Comparison of ENCODE assay signal across 8 cellular contexts in the genomic region with DNA sequence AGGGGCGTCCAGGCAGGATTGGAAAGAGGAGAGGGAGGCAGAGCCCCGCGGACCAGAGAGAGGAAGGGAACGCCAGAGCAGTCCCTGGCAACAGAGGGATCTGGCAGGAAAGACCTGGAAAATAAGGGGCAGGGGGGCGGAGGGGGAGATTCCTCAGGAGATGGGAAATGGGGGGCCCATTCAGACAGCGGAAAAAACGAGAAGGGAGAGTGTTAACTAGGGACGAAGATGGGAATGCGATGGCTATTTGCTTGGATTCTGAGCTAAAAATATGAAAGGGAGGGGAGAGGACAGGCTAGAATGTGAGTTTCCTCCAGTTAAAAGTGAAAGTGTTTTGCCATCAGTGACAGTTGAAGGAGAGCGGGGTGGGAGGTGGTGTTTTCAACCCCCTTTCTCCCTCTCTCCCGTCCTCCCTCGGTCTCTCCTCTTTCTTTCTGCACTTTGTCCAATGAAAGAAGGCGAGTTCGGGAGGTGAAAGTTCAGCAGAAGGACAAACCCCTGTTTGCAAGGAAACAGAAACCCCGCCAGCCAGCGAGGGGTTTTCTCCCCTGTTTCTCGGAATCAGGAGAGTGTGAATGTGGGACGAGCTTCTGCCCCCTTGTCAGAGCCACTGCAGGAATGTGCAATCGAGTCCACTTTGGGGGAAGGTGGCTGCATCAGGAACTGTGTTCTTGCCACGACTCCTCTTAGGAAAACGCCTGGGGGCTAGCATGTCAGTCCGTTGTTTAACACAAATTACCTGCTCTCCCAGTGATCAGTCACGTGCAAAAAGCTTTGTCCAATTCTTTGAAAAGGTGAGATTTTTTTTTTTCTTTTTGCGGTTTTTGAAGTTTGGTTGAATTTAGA. TPM values are rescaled to one million over a fixed set of nuclear protein-coding genes. Genes with fewer than 3 reads are reported as not detected.
A peak's percentile ranks its signal among the peaks of the same experiment; 100 is the strongest.
DNase-seq lines count a peak whose midpoint lies in the region; ATAC-seq and TF ChIP-seq lines count a peak whose summit lies in the region.

No MANE protein-coding gene starts in this region.

- no peaks in the 10 kb centered on the region for H3K9me3 ChIP-seq in NT2/D1 (ENCODE audit: insufficient read depth, low read length)
- H3K9me3 ChIP-seq in naive thymus-derived CD4-positive, alpha-beta T cell (ENCODE audit: control insufficient read depth in 2 of 3, low read length in 3 of 3): no peaks in the 10 kb centered on the region

- DNase-seq in GM12865 (ENCODE audit: low read depth) (peak; percentile 6), NT2/D1 (ENCODE audit: low read depth, low spot score) (peak; percentile 22), fibroblast of peridontal ligament (ENCODE audit: extremely low read depth) (peak; percentile 73), NK-92 (lab: John Stamatoyannopoulos, UW; ENCODE audit: unreplicated experiment) (no peak), NCI-H1048 (lab: John Stamatoyannopoulos, UW) (no peak)
- DNase-seq in activated T-cell treated with anti-CD3 and anti-CD28 coated beads, Interleukin-2, amount 50 U/mL, for 48 hours: peak; percentile 78 to 79
- peak; percentile 17 to 54 (median 49) for DNase-seq in naive thymus-derived CD4-positive, alpha-beta T cell

- peak overlapping the region; percentile 94 to 99 (median 98) for H3K27ac Mint-ChIP-seq in naive thymus-derived CD4-positive, alpha-beta T cell
- peak overlapping the region; percentile 92 for H3K27ac Mint-ChIP-seq in stimulated activated naive CD8-positive, alpha-beta T cell treated with anti-CD3 and anti-CD28 coated beads, Interleukin-15, Interleukin-2, amounts not matched to agents 100 ng/mL and 50 ng/mL, for 24 hours

- CTCF ChIA-PET in naive thymus-derived CD4-positive, alpha-beta T cell (lab: Charles Lee): interaction anchor here (0.6 to 4.6 kb wide), 4 partner anchors 129 to 1035 kb away, joined by 3 to 46 read pairs (median 6); no protein-coding TSS in a partner anchor

- peak overlapping the region; percentile 93 to 99 (median 98) for H3K4me3 Mint-ChIP-seq in naive thymus-derived CD4-positive, alpha-beta T cell
- peak overlapping the region; percentile 88 for H3K4me3 Mint-ChIP-seq in stimulated activated naive CD8-positive, alpha-beta T cell treated with anti-CD3 and anti-CD28 coated beads, Interleukin-15, Interleukin-2, amounts not matched to agents 100 ng/mL and 50 ng/mL, for 24 hours

- H3K4me1 Mint-ChIP-seq in naive thymus-derived CD4-positive, alpha-beta T cell: peaks cover 12 to 39% (median 33%) of the 10 kb centered on the region in 7 donors
- H3K4me1 Mint-ChIP-seq in stimulated activated naive CD8-positive, alpha-beta T cell treated with anti-CD3 and anti-CD28 coated beads, Interleukin-15, Interleukin-2, amounts not matched to agents 100 ng/mL and 50 ng/mL, for 24 hours (ENCODE audit: low read depth): peaks cover 63% of the 10 kb centered on the region

- H3K4me1 ChIP-seq in NT2/D1 (ENCODE audit: insufficient read depth, insufficient read length): no peaks in the 10 kb centered on the region
- peaks cover 7 to 16% of the 10 kb centered on the region in 2 donors for H3K4me1 ChIP-seq in naive thymus-derived CD4-positive, alpha-beta T cell (ENCODE audit: control insufficient read depth in 2 of 2, insufficient read depth in 2 of 2, low read length in 2 of 2)

- POLR2A ChIA-PET in naive thymus-derived CD4-positive, alpha-beta T cell (lab: Charles Lee): interaction anchor here (0.6 to 2.2 kb wide), 6 partner anchors 11 to 520 kb away, joined by 3 to 7 read pairs (median 3); no protein-coding TSS in a partner anchor

- H3K27ac ChIP-seq in naive thymus-derived CD4-positive, alpha-beta T cell (ENCODE audit: low read depth, low read length): peak overlapping the region; percentile 85

- H3K4me3 ChIP-seq in GM12865 (ENCODE audit: low read depth, low read length): peak overlapping the region; percentile 65
- H3K4me3 ChIP-seq in NT2/D1 (ENCODE audit: insufficient read length, low read depth): peak overlapping the region; percentile 41
- peak overlapping the region; percentile 73 for H3K4me3 ChIP-seq in naive thymus-derived CD4-positive, alpha-beta T cell (ENCODE audit: low read length)

- H3K9me3 Mint-ChIP-seq in naive thymus-derived CD4-positive, alpha-beta T cell: peaks cover 0 to 3% (median 0%) of the 10 kb centered on the region in 11 donors
- no peaks in the 10 kb centered on the region for H3K9me3 Mint-ChIP-seq in stimulated activated naive CD8-positive, alpha-beta T cell treated with anti-CD3 and anti-CD28 coated beads, Interleukin-15, Interleukin-2, amounts not matched to agents 100 ng/mL and 50 ng/mL, for 24 hours

- H3K36me3 ChIP-seq in NT2/D1 (ENCODE audit: insufficient read depth, insufficient read length, low read length): no peaks in the 10 kb centered on the region
- H3K36me3 ChIP-seq in naive thymus-derived CD4-positive, alpha-beta T cell (ENCODE audit: control insufficient read depth in 2 of 3, insufficient read depth in 3 of 3, low read length in 3 of 3): peaks cover 0 to 9% (median 0%) of the 10 kb centered on the region in 3 experiments

- no peak for TF ChIP-seq CTCF in GM12865 (IDR thresholded peaks at IDR 0.05; ENCODE audit: insufficient read depth, low read depth, low read length, missing control alignments)

- intact Hi-C loops in naive thymus-derived CD4-positive, alpha-beta T cell (cut with micrococcal nuclease): loop anchor here (1.0 to 10.0 kb wide), 19 partner anchors 72 to 1490 kb away; a partner anchor contains a TSS

- H3K27me3 ChIP-seq in NT2/D1 (ENCODE audit: insufficient read depth, insufficient read length): peaks cover 21% of the 10 kb centered on the region
- H3K27me3 ChIP-seq in naive thymus-derived CD4-positive, alpha-beta T cell (ENCODE audit: control insufficient read depth in 2 of 2, insufficient read depth in 2 of 2, low read length in 2 of 2): no peaks in the 10 kb centered on the region

- ATAC-seq in naive thymus-derived CD4-positive, alpha-beta T cell: peak; percentile 19

- peak overlapping the region; percentile 69 for H3K9ac ChIP-seq in NT2/D1 (ENCODE audit: insufficient read length, low read depth)

- peaks cover 0 to 35% (median 0%) of the 10 kb centered on the region in 5 donors for H3K27me3 Mint-ChIP-seq in naive thymus-derived CD4-positive, alpha-beta T cell
- H3K27me3 Mint-ChIP-seq in stimulated activated naive CD8-positive, alpha-beta T cell treated with anti-CD3 and anti-CD28 coated beads, Interleukin-15, Interleukin-2, amounts not matched to agents 100 ng/mL and 50 ng/mL, for 24 hours: no peaks in the 10 kb centered on the region

- no peaks in the 10 kb centered on the region for H3K36me3 Mint-ChIP-seq in naive thymus-derived CD4-positive, alpha-beta T cell
- peaks cover 4% of the 10 kb centered on the region for H3K36me3 Mint-ChIP-seq in stimulated activated naive CD8-positive, alpha-beta T cell treated with anti-CD3 and anti-CD28 coated beads, Interleukin-15, Interleukin-2, amounts not matched to agents 100 ng/mL and 50 ng/mL, for 24 hours (ENCODE audit: low read depth)

RNA-seq across cellular contexts. Expression of a gene that starts 0.9 kb away (rescaled TPM):
- 100 to 1,000 TPM; 104 to 537 (median 456) TPM for total RNA-seq in naive thymus-derived CD4-positive, alpha-beta T cell
- polyA plus RNA-seq in naive thymus-derived CD4-positive, alpha-beta T cell: 100 to 1,000 TPM; 408 to 431 TPM

Comparison
In these comparisons a context has a peak if more than half of its experiments do, and no peak if none do; other contexts are left out.
1. DNase-seq: peak in GM12865 (single experiment), NT2/D1 (single experiment), activated T-cell treated with anti-CD3 and anti-CD28 coated beads, Interleukin-2, amount 50 U/mL, for 48 hours (2 of 2), fibroblast of peridontal ligament (single experiment) and naive thymus-derived CD4-positive, alpha-beta T cell (9 of 9); none in NK-92 (single experiment) and NCI-H1048 (single experiment).
2. Peak in every context shown above with its lines, with median percentiles within 50 percentile points of each other: H3K4me3 ChIP-seq.